18 cellular contexts compared by ENCODE assay signal in the genomic region with DNA sequence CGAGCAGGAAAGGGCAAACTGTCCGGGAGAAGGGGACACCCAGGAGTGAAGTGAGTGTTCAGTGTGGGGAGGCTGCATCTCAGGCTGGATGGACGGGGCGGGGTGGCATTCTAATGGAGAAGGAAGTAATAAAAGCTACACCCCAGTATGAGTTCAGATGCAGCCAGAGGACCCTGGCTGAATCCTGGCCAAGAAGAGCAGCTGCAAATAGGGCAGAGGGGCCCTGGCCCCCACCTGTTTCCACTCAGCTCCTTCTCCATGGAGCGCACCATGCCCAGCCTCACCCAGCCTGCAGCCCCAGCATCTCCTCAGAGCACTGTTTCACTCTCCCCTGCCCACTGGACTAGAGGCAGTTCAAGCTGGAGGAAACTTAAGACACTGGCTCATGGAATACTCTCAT. TPM values are rescaled to one million over a fixed set of nuclear protein-coding genes. Genes with fewer than 3 reads are reported as not detected.
"Had no signal": no experiment of that assay in that cellular context is flagged by ENCODE, and none has a peak within 500 bp of the region (broad histone marks: within the 10 kb centered on the region; RNA-seq: fewer than 3 reads in every experiment).

No MANE protein-coding gene starts in this region.

- DNase-seq: KBM-7, MV-4-11, NCI-H1048, NCI-H1436, NCI-H187, NCI-H2029, NCI-H2081 treated with DMSO at 0.1 percent for 48 hours, NCI-H2171, NCI-H226, NCI-H510A, NCI-H524 treated with DMSO at 0.1 percent for 48 hours, NCI-H82, SHP77 had no signal

- H3K27ac ChIP-seq: RWPE1 had no signal

- ATAC-seq: SK-N-SH treated with all-trans-retinoic acid at 6 μM for 48 hours had no signal

RNA-seq across cellular contexts. Expression of a gene that starts 46.4 kb away (rescaled TPM):
- total RNA-seq: HT-29, LHCN-M2, MCF 10A had no signal
